In the genomic region with DNA sequence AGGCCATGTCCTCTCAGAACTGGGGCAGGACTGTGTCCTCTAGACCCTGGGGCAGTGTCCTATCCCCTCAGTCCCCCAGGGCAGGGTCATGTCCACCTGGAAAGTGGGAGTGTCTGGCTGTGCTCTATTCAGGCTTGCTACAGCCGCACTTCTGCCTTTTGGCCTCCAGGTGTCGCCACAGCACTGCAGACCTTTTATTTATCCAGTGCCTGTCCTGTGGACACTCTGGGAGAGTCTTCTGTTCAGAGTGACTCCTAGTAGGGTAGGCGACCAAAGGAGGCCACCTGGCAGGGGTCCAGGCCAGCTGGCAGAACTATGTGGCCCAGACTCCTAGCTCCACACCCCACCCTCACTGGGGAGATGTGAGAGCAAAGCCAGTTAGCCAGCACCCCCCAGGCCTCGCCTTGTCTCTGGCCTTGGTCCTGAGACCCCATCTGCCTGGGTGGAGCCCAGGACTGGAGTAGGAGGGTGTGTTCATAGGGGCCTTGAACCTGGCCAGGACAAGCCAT, we compare ENCODE assay signal across 2 cellular contexts.
TF ChIP-seq lines count a peak whose summit lies in the region.

No MANE protein-coding gene starts in this region.

TF ChIP-seq in GM23338, 12 proteins besides CTCF, POLR2A, EP300 and RAD21:
- TF ChIP-seq POLR2AphosphoS5 (IDR thresholded peaks at IDR 0.05; ENCODE audit: low read depth) (no peak), REST (IDR thresholded peaks at IDR 0.05; ENCODE audit: unreplicated experiment) (peak; percentile 69)
TF ChIP-seq in GM23338: peak in this region for 1.

TF ChIP-seq in HepG2, 621 proteins besides CTCF, POLR2A, EP300 and RAD21:
- 0 out of 2 replicates have a peak, but pooled peaks have one; percentile 30 for TF ChIP-seq SRY (CRISPR knock-in tag; IDR thresholded peaks at IDR 0.05)
- TF ChIP-seq ZNF230 (CRISPR knock-in tag; IDR thresholded peaks at IDR 0.05), result peak; percentile 63; the same call in 1 of the 2 replicates
- 0 out of 4 replicates have a peak, but pooled peaks of 1 of the 2 experiments have one; percentile 20 for TF ChIP-seq KLF16 (CRISPR knock-in tag; IDR thresholded peaks at IDR 0.05)
- TF ChIP-seq REST (IDR thresholded peaks at IDR 0.05; ENCODE audit: borderline replicate concordance in 1 of 2, low read depth in 1 of 2, low read length in 2 of 2), result peak; percentile 46 to 87
- peak; percentile 34; the same call in 1 of the 2 replicates for TF ChIP-seq SP4 (CRISPR knock-in tag; IDR thresholded peaks at IDR 0.05)
- TF ChIP-seq STAG1 (CRISPR knock-in tag; IDR thresholded peaks at IDR 0.05), result peak; percentile 98
- TF ChIP-seq ZNF460 (CRISPR knock-in tag; IDR thresholded peaks at IDR 0.05; ENCODE audit: borderline replicate concordance), result no peak
- peak; percentile 46; the same call in 1 of the 2 replicates for TF ChIP-seq PAX8 (CRISPR knock-in tag; IDR thresholded peaks at IDR 0.05; ENCODE audit: borderline replicate concordance)
- no peak for TF ChIP-seq ZBTB49 (CRISPR knock-in tag; IDR thresholded peaks at IDR 0.05; ENCODE audit: borderline replicate concordance)
- peak; percentile 49; the same call in 1 of the 2 replicates for TF ChIP-seq ZNF891 (CRISPR knock-in tag; IDR thresholded peaks at IDR 0.05)
- TF ChIP-seq XRCC5 (optimal IDR thresholded peaks at IDR 0.05; ENCODE audit: low read length), result peak; percentile 13
- peak; percentile 87 for TF ChIP-seq SMC3 (IDR thresholded peaks at IDR 0.05; ENCODE audit: low read length)
- TF ChIP-seq MLXIP (CRISPR knock-in tag; IDR thresholded peaks at IDR 0.05; ENCODE audit: borderline replicate concordance), result no peak
- no peak for TF ChIP-seq RXRA (CRISPR knock-in tag; IDR thresholded peaks at IDR 0.05)
- 0 out of 2 replicates have a peak, but pooled peaks have one; percentile 35 for TF ChIP-seq ZNF543 (CRISPR knock-in tag; IDR thresholded peaks at IDR 0.05)
- peak; percentile 74 for TF ChIP-seq MIER2 (CRISPR knock-in tag; IDR thresholded peaks at IDR 0.05)
- 0 out of 2 replicates have a peak, but pooled peaks have one; percentile 20 for TF ChIP-seq PRDM10 (CRISPR knock-in tag; IDR thresholded peaks at IDR 0.05; ENCODE audit: low read depth)
- TF ChIP-seq SMAD3 (CRISPR knock-in tag; IDR thresholded peaks at IDR 0.05), result 0 out of 2 replicates have a peak, but pooled peaks have one; percentile 23
- no peak for TF ChIP-seq GLI4 (CRISPR knock-in tag; IDR thresholded peaks at IDR 0.05; ENCODE audit: borderline replicate concordance)
- TF ChIP-seq ZNF550 (CRISPR knock-in tag; IDR thresholded peaks at IDR 0.05; ENCODE audit: borderline replicate concordance), result 0 out of 2 replicates have a peak, but pooled peaks have one; percentile 23
- TF ChIP-seq ZNF616 (CRISPR knock-in tag; IDR thresholded peaks at IDR 0.05; ENCODE audit: low read depth), result no peak
- TF ChIP-seq POGK (CRISPR knock-in tag; conservative IDR thresholded peaks at IDR 0.05), result 0 out of 2 replicates have a peak, but pooled peaks have one; percentile 34
TF ChIP-seq in HepG2: peak in this region for 16.
